In the genomic region with DNA sequence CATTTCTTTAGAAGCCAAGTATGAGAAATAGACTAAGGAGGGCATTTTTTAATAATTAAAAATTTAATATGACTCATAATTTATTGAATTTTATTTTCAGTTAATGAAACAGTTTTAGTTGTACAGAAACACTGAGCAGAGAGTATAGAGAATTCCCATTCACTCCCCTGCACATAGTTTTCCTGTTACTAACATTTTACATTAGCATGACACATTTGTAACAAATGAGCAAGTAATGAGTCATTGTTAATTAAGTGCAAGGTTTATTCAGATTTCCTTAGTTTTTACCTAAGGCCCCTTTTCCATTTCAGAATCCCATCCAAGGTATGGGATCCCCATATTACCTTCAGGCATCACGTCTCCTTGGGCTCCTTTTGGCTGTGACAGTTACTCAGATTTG, we compare ENCODE assay signal across 22 cellular contexts.
DNase-seq lines count a peak whose midpoint lies in the region; ATAC-seq, FAIRE-seq and TF ChIP-seq lines count a peak whose summit lies in the region.
"Had no signal": no experiment of that assay in that cellular context is flagged by ENCODE, and none has a peak within 500 bp of the region (broad histone marks: within the 10 kb centered on the region; RNA-seq: fewer than 3 reads in every experiment).

No MANE protein-coding gene starts in this region.

- ATAC-seq in PC-3 (peak; percentile 85), GM21381 (IDR thresholded peaks at IDR 0.05; ENCODE audit: unreplicated experiment) (no peak), HG02798 (IDR thresholded peaks at IDR 0.05; ENCODE audit: poor library complexity, unreplicated experiment) (no peak)
- ATAC-seq: HepG2, right lobe of liver, upper lobe of right lung had no signal

- DNase-seq in AG10803 (ENCODE audit: low read depth) = peak; percentile 61
- peak; percentile 99 for DNase-seq in PC-3
- peak; percentile 53 for DNase-seq in endothelial cell of umbilical vein (ENCODE audit: low read depth, low spot score)
- peak; percentile 80 for DNase-seq in kidney tubule cell (ENCODE audit: low spot score)
- no peak for DNase-seq in NCI-H1105 treated with DMSO at 0.1 percent for 48 hours (lab: John Stamatoyannopoulos, UW)
- DNase-seq in cardiac septum (ENCODE audit: low spot score) = no peak
- DNase-seq: activated effector memory CD4-positive, alpha-beta T cell treated with Interleukin-2 at 50 U/mL for 16 hours; adrenal gland; hippocampal formation; left cardiac atrium; NCI-H2081; NCI-H524; right lobe of liver; SJCRH30; stimulated activated CD4-positive, alpha-beta T cell treated with anti-CD3 and anti-CD28 coated beads, Interleukin-1b, Interleukin-23, amount 100 ng/mL, for 48 hours; stomach; upper lobe of right lung had no signal

- H3K9me1 ChIP-seq in endothelial cell of umbilical vein (replicated peaks; ENCODE audit: control insufficient read depth, extremely low read depth, insufficient read depth, low read length) = no peaks in the 10 kb centered on the region

- H3K79me2 ChIP-seq in PC-3 (ENCODE audit: low read length) = no peaks in the 10 kb centered on the region
- no peaks in the 10 kb centered on the region for H3K79me2 ChIP-seq in endothelial cell of umbilical vein (ENCODE audit: control insufficient read depth, insufficient read depth, low read length)

- H3K9me3 ChIP-seq in PC-3 (ENCODE audit: low read length) (no peaks in the 10 kb centered on the region), endothelial cell of umbilical vein (replicated peaks; ENCODE audit: control insufficient read depth, insufficient read depth, low read length) (no peaks in the 10 kb centered on the region)
- H3K9me3 ChIP-seq: adrenal gland, neutrophil, right lobe of liver, SJCRH30, stomach, upper lobe of right lung had no signal

- H4K20me1 ChIP-seq in PC-3 (ENCODE audit: low read length) (no peaks in the 10 kb centered on the region), endothelial cell of umbilical vein (replicated peaks; ENCODE audit: control insufficient read depth, extremely low read depth, insufficient read depth, low read length) (no peaks in the 10 kb centered on the region)

- H3K9me2 ChIP-seq in PC-3 (replicated peaks; ENCODE audit: low read length) = no peaks in the 10 kb centered on the region

- FAIRE-seq in endothelial cell of umbilical vein (lab: Jason Lieb, UNC) = no peak
- FAIRE-seq: endometrium, HepG2 had no signal

- H2AFZ ChIP-seq in PC-3 (ENCODE audit: low read length) (no peak overlapping the region), endothelial cell of umbilical vein (ENCODE audit: low read depth, low read length) (no peak overlapping the region)

- H3K36me3 ChIP-seq in PC-3 (ENCODE audit: low read depth, low read length) (no peaks in the 10 kb centered on the region), endothelial cell of umbilical vein (ENCODE audit: control insufficient read depth in 2 of 2, extremely low read depth in 1 of 2, insufficient read depth in 2 of 2, low read length in 2 of 2) (no peaks in the 10 kb centered on the region)
- H3K36me3 ChIP-seq: adrenal gland, neutrophil, right lobe of liver, SJCRH30, stomach, upper lobe of right lung had no signal

- BruUV-seq in PC-3 (replicated peaks; lab: Mats Ljungman, UMichigan) (no TSS peak), endothelial cell of umbilical vein (replicated peaks; lab: Mats Ljungman, UMichigan) (no TSS peak)

- H3K9ac ChIP-seq in PC-3 (ENCODE audit: low read length) = peak overlapping the region; percentile 49
- H3K9ac ChIP-seq in endothelial cell of umbilical vein (replicated peaks; ENCODE audit: extremely low read depth, insufficient read depth, low read length) = no peak overlapping the region

- H3K4me2 ChIP-seq in PC-3 (ENCODE audit: low read length) (peak overlapping the region; percentile 44), endothelial cell of umbilical vein (ENCODE audit: insufficient read depth, low read length) (peak overlapping the region; percentile 21)

- intact Hi-C loops in PC-3 (cut with micrococcal nuclease) = loop anchor here (1.0 to 10.0 kb wide), 15 partner anchors 23 to 865 kb away; a partner anchor contains a TSS
- intact Hi-C loops in endothelial cell of umbilical vein (cut with micrococcal nuclease) = loop anchor here (5.0 kb wide), 2 partner anchors 259 to 271 kb away; a partner anchor contains a TSS
- intact Hi-C loops in cardiac septum (cut with DNase I) = loop anchor here (10.0 kb wide), 1 partner anchor 269 kb away; a partner anchor contains a TSS

- H3K4me3 ChIP-seq in AG10803 (ENCODE audit: low read length) (no peak overlapping the region), PC-3 (ENCODE audit: low read length) (no peak overlapping the region), endothelial cell of umbilical vein (replicated peaks in 1 of 3; ENCODE audit: insufficient read depth in 1 of 3, low read depth in 1 of 3, low read length in 3 of 3) (no peak overlapping the region)
- H3K4me3 ChIP-seq: adrenal gland, right lobe of liver, SJCRH30, stomach, upper lobe of right lung had no signal

- no peak for TF ChIP-seq POLR2A in endothelial cell of umbilical vein (IDR thresholded peaks at IDR 0.05; ENCODE audit: low read depth, low read length)

- POLR2A ChIA-PET in PC-3 (lab: Charles Lee; ENCODE audit: unreplicated experiment) = interaction anchor here (0.6 kb wide), 1 partner anchor 72 kb away, joined by 3 read pairs; no protein-coding TSS in a partner anchor
- POLR2A ChIA-PET in endothelial cell of umbilical vein (lab: Charles Lee) = no interaction called here

- dilution Hi-C loops in endothelial cell of umbilical vein (cut with MboI; ENCODE audit: extremely low pct_ligation_motif_present, low sequenced_read_pairs) = no loop called here

- H3F3A ChIP-seq in PC-3 (ENCODE audit: low read length, unreplicated experiment) = peaks cover 12% of the 10 kb centered on the region

- CTCF ChIA-PET in PC-3 (lab: Charles Lee) = no interaction called here
- CTCF ChIA-PET in endothelial cell of umbilical vein (lab: Charles Lee) = interaction anchor here (1.1 to 1.3 kb wide), 4 partner anchors 11 to 866 kb away, joined by 3 to 4 read pairs (median 3); no protein-coding TSS in a partner anchor

- peaks cover 47% of the 10 kb centered on the region for H3K4me1 ChIP-seq in PC-3 (ENCODE audit: insufficient read depth, low read length)
- H3K4me1 ChIP-seq in endothelial cell of umbilical vein (ENCODE audit: control insufficient read depth, extremely low read depth, insufficient read depth, low read length) = peaks cover 35% of the 10 kb centered on the region
- H3K4me1 ChIP-seq: adrenal gland, right lobe of liver, SJCRH30 had no signal

- no peaks in the 10 kb centered on the region for H3K27me3 ChIP-seq in PC-3 (ENCODE audit: low read length)
- H3K27me3 ChIP-seq in endothelial cell of umbilical vein (ENCODE audit: control insufficient read depth in 2 of 2, insufficient read depth in 2 of 2, low read length in 2 of 2) = no peaks in the 10 kb centered on the region
- H3K27me3 ChIP-seq: adrenal gland, neutrophil, right lobe of liver, SJCRH30, stomach, upper lobe of right lung had no signal

- H3K27ac ChIP-seq in PC-3 (ENCODE audit: low read length) (peak overlapping the region; percentile 76), endothelial cell of umbilical vein (ENCODE audit: insufficient read depth, low read depth, low read length) (peak overlapping the region; percentile 25)
- H3K27ac ChIP-seq: adrenal gland, neutrophil, right lobe of liver, SJCRH30, stomach, upper lobe of right lung had no signal

- TF ChIP-seq CTCF in AG10803 (conservative IDR thresholded peaks at IDR 0.05; ENCODE audit: low read length) (no peak), PC-3 (conservative IDR thresholded peaks at IDR 0.05; ENCODE audit: low read depth, low read length) (no peak), endothelial cell of umbilical vein (IDR thresholded peaks at IDR 0.05; ENCODE audit: extremely low read depth in 1 of 2, insufficient read depth in 1 of 2, low read depth in 1 of 2, low read length in 2 of 2) (no peak)

TF ChIP-seq in endothelial cell of umbilical vein, 7 proteins besides CTCF, POLR2A, EP300 and RAD21:
- TF ChIP-seq FOS (IDR thresholded peaks at IDR 0.05; ENCODE audit: borderline replicate concordance, insufficient read depth, low read length) (peak; percentile 94), JUN (IDR thresholded peaks at IDR 0.05; ENCODE audit: borderline replicate concordance, insufficient read depth, insufficient read length, low read depth) (peak; percentile 82)
- TF ChIP-seq, protein P1, sequence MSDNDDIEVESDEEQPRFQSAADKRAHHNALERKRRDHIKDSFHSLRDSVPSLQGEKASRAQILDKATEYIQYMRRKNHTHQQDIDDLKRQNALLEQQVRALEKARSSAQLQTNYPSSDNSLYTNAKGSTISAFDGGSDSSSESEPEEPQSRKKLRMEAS (IDR thresholded peaks at IDR 0.05; ENCODE audit: insufficient read depth, insufficient read length) = no peak

Comparison
In these comparisons a context has a peak if more than half of its experiments do, and no peak if none do; other contexts are left out.
1. DNase-seq: peak in AG10803 (single experiment), PC-3 (single experiment), endothelial cell of umbilical vein (single experiment) and kidney tubule cell (single experiment); none in NCI-H1105 treated with DMSO at 0.1 percent for 48 hours (single experiment) and cardiac septum (single experiment).